In the genomic region with DNA sequence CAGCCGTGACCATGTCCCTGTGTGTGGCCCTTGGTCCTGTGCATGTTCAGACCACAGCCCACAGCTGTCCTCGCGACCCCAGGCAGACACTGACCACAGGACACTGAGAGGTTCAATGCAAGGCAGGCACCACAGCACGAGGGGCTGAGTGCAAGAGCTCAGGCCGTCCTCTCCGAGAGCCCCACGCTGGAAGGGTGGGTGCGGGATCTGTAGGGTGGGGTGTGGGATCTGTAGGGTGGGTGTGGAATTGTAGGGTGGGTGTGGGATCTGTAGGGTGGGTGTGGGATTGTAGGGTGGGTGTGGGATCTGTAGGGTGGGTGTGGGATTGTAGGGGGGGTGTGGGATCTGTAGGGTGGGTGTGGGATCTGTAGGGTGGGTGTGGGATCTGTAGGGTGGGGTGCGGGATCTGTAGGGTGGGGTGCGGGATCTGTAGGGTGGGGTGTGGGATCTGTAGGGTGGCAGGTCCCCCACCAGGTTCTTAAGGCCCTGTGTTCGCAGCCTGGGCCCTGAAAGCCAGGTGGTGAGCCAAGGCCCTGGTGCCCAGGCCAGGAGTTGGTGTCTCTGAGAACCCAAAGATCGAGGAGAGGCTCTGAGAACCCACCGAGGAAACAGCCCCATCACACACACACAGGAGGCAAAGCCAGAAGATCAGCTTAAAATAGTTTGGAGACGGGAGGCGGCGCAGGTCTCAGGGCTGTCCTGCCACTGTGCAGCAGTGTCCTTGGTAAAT, we compare ENCODE assay signal across 19 cellular contexts. TPM values are rescaled to one million over a fixed set of nuclear protein-coding genes. Genes with fewer than 3 reads are reported as not detected.
DNase-seq lines count a peak whose midpoint lies in the region; ATAC-seq lines count a peak whose summit lies in the region.
"Had no signal": no experiment of that assay in that cellular context is flagged by ENCODE, and none has a peak within 500 bp of the region (broad histone marks: within the 10 kb centered on the region; RNA-seq: fewer than 3 reads in every experiment).

No MANE protein-coding gene starts in this region.

- H3K4me3 ChIP-seq in neuronal stem cell (ENCODE audit: low read length in 2 of 2) = no peak overlapping the region
- H3K4me3 ChIP-seq in aorta (ENCODE audit: low read length in 2 of 2) = no peak overlapping the region
- H3K4me3 ChIP-seq: BLaER1 treated with 17β-estradiol and CSF1 and Interleukin-3, amounts not matched to agents 10 nM and 100 nM had no signal

- H3K4ac ChIP-seq in neuronal stem cell (ENCODE audit: low read length) = no peak overlapping the region

- ATAC-seq in stimulated activated naive CD8-positive, alpha-beta T cell treated with anti-CD3 and anti-CD28 coated beads, Interleukin-15, Interleukin-2, amounts not matched to agents 100 U/mL and 50 U/mL, for 24 hours = no peak
- ATAC-seq in stimulated activated naive CD8-positive, alpha-beta T cell treated with anti-CD3 and anti-CD28 coated beads, Interleukin-15, amount 100 ng/mL, for 72 hours = no peak
- ATAC-seq in aorta (ENCODE audit: low FRiP score) (no peak), HG03354 (IDR thresholded peaks at IDR 0.05; ENCODE audit: poor library complexity, severe bottlenecking, unreplicated experiment) (no peak), GM18870 (IDR thresholded peaks at IDR 0.05; ENCODE audit: unreplicated experiment) (no peak)

- no peaks in the 10 kb centered on the region for H3K9me3 Mint-ChIP-seq in stimulated activated naive CD8-positive, alpha-beta T cell treated with anti-CD3 and anti-CD28 coated beads, Interleukin-15, amount 100 ng/mL, for 72 hours
- no peaks in the 10 kb centered on the region for H3K9me3 Mint-ChIP-seq in dendritic cell treated with granulocyte-macrophage colony-stimulating factor and Interleukin-4, amounts not matched to agents 40 ng/mL and 50 ng/mL, for 4 days

- no peak overlapping the region for H2BK5ac ChIP-seq in neuronal stem cell (ENCODE audit: low read length)

- H3K4me1 ChIP-seq in neuronal stem cell (ENCODE audit: control insufficient read depth in 2 of 2, insufficient read depth in 1 of 2, low read depth in 1 of 2, low read length in 2 of 2) (no peaks in the 10 kb centered on the region), aorta (ENCODE audit: control insufficient read depth in 1 of 2, insufficient read depth in 2 of 2, low read length in 2 of 2) (no peaks in the 10 kb centered on the region)

- no peak overlapping the region for H2BK15ac ChIP-seq in neuronal stem cell (ENCODE audit: low read length)

- no peak overlapping the region for H3K4me2 ChIP-seq in neuronal stem cell (ENCODE audit: insufficient read depth, low read length, poor library complexity, severe bottlenecking)
- H3K4me2 ChIP-seq: SK-N-SH had no signal

- H3K27ac ChIP-seq in neuronal stem cell (replicated peaks; ENCODE audit: low read length) = no peak overlapping the region
- H3K27ac ChIP-seq in aorta (ENCODE audit: low read depth in 1 of 2, low read length in 2 of 2) = no peak overlapping the region
- H3K27ac ChIP-seq: BLaER1 treated with 17β-estradiol and CSF1 and Interleukin-3, amounts not matched to agents 10 nM and 100 nM had no signal

- H2AFZ ChIP-seq in neuronal stem cell (ENCODE audit: low read length) = no peak overlapping the region

- no peak overlapping the region for H3K4me3 Mint-ChIP-seq in stimulated activated naive CD8-positive, alpha-beta T cell treated with anti-CD3 and anti-CD28 coated beads, Interleukin-15, amount 100 ng/mL, for 72 hours
- H3K4me3 Mint-ChIP-seq in dendritic cell treated with granulocyte-macrophage colony-stimulating factor and Interleukin-4, amounts not matched to agents 40 ng/mL and 50 ng/mL, for 4 days = no peak overlapping the region

- H3K27me3 Mint-ChIP-seq in stimulated activated naive CD8-positive, alpha-beta T cell treated with anti-CD3 and anti-CD28 coated beads, Interleukin-15, amount 100 ng/mL, for 72 hours = peaks cover 59% of the 10 kb centered on the region
- H3K27me3 Mint-ChIP-seq in dendritic cell treated with granulocyte-macrophage colony-stimulating factor and Interleukin-4, amounts not matched to agents 40 ng/mL and 50 ng/mL, for 4 days = peaks cover 28% of the 10 kb centered on the region

- H2BK120ac ChIP-seq in neuronal stem cell (ENCODE audit: low read depth, low read length) = no peak overlapping the region

- H3K79me1 ChIP-seq in neuronal stem cell (ENCODE audit: low read depth, low read length) = no peaks in the 10 kb centered on the region

- H4K8ac ChIP-seq in neuronal stem cell (ENCODE audit: low read depth, low read length) = no peak overlapping the region

- H3K27me3 ChIP-seq in neuronal stem cell (ENCODE audit: control insufficient read depth in 3 of 3, insufficient read depth in 3 of 3, low read depth in 1 of 3, low read length in 3 of 3) (peaks cover 0 to 30% (median 5%) of the 10 kb centered on the region in 3 experiments), aorta (ENCODE audit: control insufficient read depth in 1 of 2, insufficient read depth in 2 of 2, low read length in 1 of 2) (no peaks in the 10 kb centered on the region)

- no peak overlapping the region for H2AK5ac ChIP-seq in neuronal stem cell (ENCODE audit: low read depth, low read length)

- H3K14ac ChIP-seq in neuronal stem cell (ENCODE audit: low read length) = no peak overlapping the region

- peak overlapping the region; percentile 44 for H3K18ac ChIP-seq in neuronal stem cell (ENCODE audit: low read length)

- no peak overlapping the region for H3K23ac ChIP-seq in neuronal stem cell (ENCODE audit: low read depth, low read length, poor library complexity)

- H3K36me3 Mint-ChIP-seq in dendritic cell treated with granulocyte-macrophage colony-stimulating factor and Interleukin-4, amounts not matched to agents 40 ng/mL and 50 ng/mL, for 4 days (ENCODE audit: low read depth) = no peaks in the 10 kb centered on the region
- H3K36me3 Mint-ChIP-seq: CD8-positive, alpha-beta memory T cell had no signal

- no peak overlapping the region for H3K27ac Mint-ChIP-seq in stimulated activated naive CD8-positive, alpha-beta T cell treated with anti-CD3 and anti-CD28 coated beads, Interleukin-15, amount 100 ng/mL, for 72 hours
- H3K27ac Mint-ChIP-seq in dendritic cell treated with granulocyte-macrophage colony-stimulating factor and Interleukin-4, amounts not matched to agents 40 ng/mL and 50 ng/mL, for 4 days = peak overlapping the region; percentile 90

- DNase-seq in stimulated activated naive CD8-positive, alpha-beta T cell treated with anti-CD3 and anti-CD28 coated beads, Interleukin-15, Interleukin-2, amounts not matched to agents 100 U/mL and 50 U/mL, for 24 hours = peak; percentile 2
- no peak for DNase-seq in stimulated activated naive CD8-positive, alpha-beta T cell treated with anti-CD3 and anti-CD28 coated beads, Interleukin-15, amount 100 ng/mL, for 72 hours
- DNase-seq in neuronal stem cell (ENCODE audit: low spot score) (no peak), aorta (peak; percentile 44 to 60), NCI-H748 treated with DMSO at 0.1 percent for 48 hours (lab: John Stamatoyannopoulos, UW) (no peak)
- DNase-seq: CD8-positive, alpha-beta memory T cell; MM.1S; NCI-H1092 treated with DMSO at 0.1 percent for 48 hours; NCI-H146; NCI-H2081; NCI-H2171 treated with DMSO at 0.1 percent for 48 hours; NCI-H446; NCI-H69; SHP77; SK-N-SH had no signal

- peaks cover 31% of the 10 kb centered on the region for H3K4me1 Mint-ChIP-seq in stimulated activated naive CD8-positive, alpha-beta T cell treated with anti-CD3 and anti-CD28 coated beads, Interleukin-15, amount 100 ng/mL, for 72 hours
- peaks cover 85% of the 10 kb centered on the region for H3K4me1 Mint-ChIP-seq in dendritic cell treated with granulocyte-macrophage colony-stimulating factor and Interleukin-4, amounts not matched to agents 40 ng/mL and 50 ng/mL, for 4 days (ENCODE audit: low read depth)

- H3K9ac ChIP-seq in neuronal stem cell (ENCODE audit: low read depth, low read length, poor library complexity) = peak overlapping the region; percentile 54
- H3K9ac ChIP-seq: BLaER1 treated with 17β-estradiol and CSF1 and Interleukin-3, amounts not matched to agents 10 nM and 100 nM; SK-N-SH had no signal

- peaks cover 0 to 13% of the 10 kb centered on the region in 2 donors for H3K9me3 ChIP-seq in neuronal stem cell (replicated peaks in 1 of 2; ENCODE audit: control insufficient read depth in 2 of 2, insufficient read depth in 1 of 2, low read depth in 1 of 2, low read length in 2 of 2)
- no peaks in the 10 kb centered on the region for H3K9me3 ChIP-seq in aorta (ENCODE audit: control insufficient read depth, low read length)
- H3K9me3 ChIP-seq: SK-N-SH had no signal

- no peak overlapping the region for H4K91ac ChIP-seq in neuronal stem cell (ENCODE audit: low read depth, low read length, poor library complexity)

- no peak overlapping the region for H2BK12ac ChIP-seq in neuronal stem cell (ENCODE audit: low read length)

- intact Hi-C loops in dendritic cell treated with granulocyte-macrophage colony-stimulating factor and Interleukin-4, amounts not matched to agents 40 ng/mL and 50 ng/mL, for 4 days (cut with micrococcal nuclease) = no loop called here
- intact Hi-C loops in aorta (cut with DNase I) = no loop called here

- no CpG with 5 or more reads among the region's 16 CpGs for WGBS in neuronal stem cell (ENCODE audit: extremely low coverage in 2 of 2, insufficient read length in 2 of 2, insufficient replicate concordance in 1 of 2), 2 donors
- 89 to 93% methylated on average over 16 of the region's 16 CpGs for WGBS in aorta, 2 donors

- H3K36me3 ChIP-seq in neuronal stem cell (replicated peaks in 1 of 2; ENCODE audit: control insufficient read depth in 2 of 2, insufficient read depth in 2 of 2, low read length in 2 of 2) (no peaks in the 10 kb centered on the region), aorta (ENCODE audit: control insufficient read depth in 1 of 2, insufficient read depth in 2 of 2, low read length in 1 of 2) (no peaks in the 10 kb centered on the region)
- H3K36me3 ChIP-seq: BLaER1 treated with 17β-estradiol and CSF1 and Interleukin-3, amounts not matched to agents 10 nM and 100 nM had no signal

RNA-seq across cellular contexts. Expression of gene METRNL, which starts 48.2 kb away (rescaled TPM):
- polyA plus RNA-seq in neuronal stem cell (2013, experiment 1 of 2) = 12.8 TPM
- polyA plus RNA-seq in neuronal stem cell (2013, experiment 2 of 2) = 14.7 TPM
- total RNA-seq in aorta = 100 to 1,000 TPM; 126 to 176 TPM
- polyA plus RNA-seq in aorta = 10 to 100 TPM; 35.3 to 81.5 TPM

Comparison
In these comparisons a context has a peak if more than half of its experiments do, and no peak if none do; other contexts are left out.
1. DNase-seq: peak in stimulated activated naive CD8-positive, alpha-beta T cell treated with anti-CD3 and anti-CD28 coated beads, Interleukin-15, Interleukin-2, amounts not matched to agents 100 U/mL and 50 U/mL, for 24 hours (single experiment) and aorta (2 of 2); none in stimulated activated naive CD8-positive, alpha-beta T cell treated with anti-CD3 and anti-CD28 coated beads, Interleukin-15, amount 100 ng/mL, for 72 hours (0 of 2), neuronal stem cell (single experiment) and NCI-H748 treated with DMSO at 0.1 percent for 48 hours (single experiment).